9 cellular contexts compared by ENCODE assay signal in genomic region chr4:154082760-154083530, GRCh38.
DNase-seq lines count a peak whose midpoint lies in the region; ATAC-seq, FAIRE-seq and TF ChIP-seq lines count a peak whose summit lies in the region.
"Had no signal": no experiment of that assay in that cellular context is flagged by ENCODE, and none has a peak within 500 bp of the region (broad histone marks: within the 10 kb centered on the region; RNA-seq: fewer than 3 reads in every experiment).

No MANE protein-coding gene starts in this region.

- H3K4me2 ChIP-seq in GM23338: no peak overlapping the region
- no peak overlapping the region for H3K4me2 ChIP-seq in OCI-LY1 (ENCODE audit: low read length)

- no peak overlapping the region for H3K4me3 Mint-ChIP-seq in Calu3 (ENCODE audit: low read depth, unreplicated experiment)
- no peak overlapping the region for H3K4me3 Mint-ChIP-seq in GM23338
- no peak overlapping the region for H3K4me3 Mint-ChIP-seq in activated naive CD4-positive, alpha-beta T cell treated with anti-CD3 and anti-CD28 coated beads, Interleukin-2, amount 10 ng/mL, durations not matched to agents 7 days and 5 days
- no peak overlapping the region for H3K4me3 Mint-ChIP-seq in activated CD8-positive, alpha-beta memory T cell treated with anti-CD3 and anti-CD28 coated beads, Interleukin-2, amount 10 ng/mL, durations not matched to agents 7 days and 5 days

- no peaks in the 10 kb centered on the region for H3F3A ChIP-seq in GM23338 (replicated peaks; ENCODE audit: low read depth)
- no peaks in the 10 kb centered on the region for H3F3A ChIP-seq in OCI-LY1 (ENCODE audit: insufficient read depth, low read length)

- H3K9ac ChIP-seq in OCI-LY1 (ENCODE audit: low read length): no peak overlapping the region

- H4K20me1 ChIP-seq in GM23338 (replicated peaks; ENCODE audit: insufficient read depth) (no peaks in the 10 kb centered on the region), OCI-LY1 (ENCODE audit: insufficient read depth, low read length) (no peaks in the 10 kb centered on the region)

- TF ChIP-seq CTCF in Calu3 (IDR thresholded peaks at IDR 0.05; ENCODE audit: unreplicated experiment) (no peak), GM23338 (conservative IDR thresholded peaks at IDR 0.05; ENCODE audit: low read depth in 2 of 2) (peak; percentile 70 to 84), OCI-LY1 (IDR thresholded peaks at IDR 0.05; ENCODE audit: low read length) (peak; percentile 39), dorsolateral prefrontal cortex (IDR thresholded peaks at IDR 0.05 in 54 of 56, conservative IDR thresholded peaks at IDR 0.05 in 2 of 56; ENCODE audit: low read depth in 1 of 56, partially characterized antibody in 56 of 56) (peak in 4 of 56 donors; percentile 9 to 19 (median 12))

- no peaks in the 10 kb centered on the region for H3K27me3 ChIP-seq in GM23338 (ENCODE audit: insufficient read depth)
- H3K27me3 ChIP-seq in OCI-LY1 (ENCODE audit: insufficient read depth, low read length): no peaks in the 10 kb centered on the region
- H3K27me3 ChIP-seq in dorsolateral prefrontal cortex: no peaks in the 10 kb centered on the region
- H3K27me3 ChIP-seq: Peyer's patch had no signal

- DNase-seq in Calu3 (peak; percentile 18), GM23338 (ENCODE audit: low spot score) (peak; percentile 83), iPS DF 19.7 (ENCODE audit: low read depth, low spot score) (peak; percentile 59), GM12891 (ENCODE audit: insufficient read length, low spot score) (no peak), dorsolateral prefrontal cortex (no peak)
- DNase-seq in activated naive CD4-positive, alpha-beta T cell treated with anti-CD3 and anti-CD28 coated beads, Interleukin-2, amount 10 ng/mL, durations not matched to agents 7 days and 5 days: no peak
- DNase-seq in activated CD8-positive, alpha-beta memory T cell treated with anti-CD3 and anti-CD28 coated beads, Interleukin-2, amount 10 ng/mL, durations not matched to agents 7 days and 5 days: no peak
- DNase-seq: Peyer's patch had no signal

- BruUV-seq in Calu3 (replicated peaks; lab: Mats Ljungman, UMichigan): no TSS peak

- no peaks in the 10 kb centered on the region for H3K79me2 ChIP-seq in GM23338 (replicated peaks; ENCODE audit: insufficient read depth)
- no peaks in the 10 kb centered on the region for H3K79me2 ChIP-seq in OCI-LY1 (ENCODE audit: insufficient read depth, low read length)

- H2AFZ ChIP-seq in GM23338 (no peak overlapping the region), OCI-LY1 (ENCODE audit: low read length) (no peak overlapping the region)

- no peaks in the 10 kb centered on the region for H3K4me1 Mint-ChIP-seq in Calu3 (ENCODE audit: low read depth, unreplicated experiment)
- H3K4me1 Mint-ChIP-seq in GM23338: peaks cover 2% of the 10 kb centered on the region
- H3K4me1 Mint-ChIP-seq in activated naive CD4-positive, alpha-beta T cell treated with anti-CD3 and anti-CD28 coated beads, Interleukin-2, amount 10 ng/mL, durations not matched to agents 7 days and 5 days: no peaks in the 10 kb centered on the region
- no peaks in the 10 kb centered on the region for H3K4me1 Mint-ChIP-seq in activated CD8-positive, alpha-beta memory T cell treated with anti-CD3 and anti-CD28 coated beads, Interleukin-2, amount 10 ng/mL, durations not matched to agents 7 days and 5 days

- no peaks in the 10 kb centered on the region for H3K9me3 ChIP-seq in OCI-LY1 (ENCODE audit: low read length)
- H3K9me3 ChIP-seq: Peyer's patch had no signal

- no peak for TF ChIP-seq POLR2A in GM12891 (IDR thresholded peaks at IDR 0.05; ENCODE audit: low read depth, low read length)

- H3K36me3 Mint-ChIP-seq in Calu3 (ENCODE audit: insufficient read depth, unreplicated experiment): no peaks in the 10 kb centered on the region
- no peaks in the 10 kb centered on the region for H3K36me3 Mint-ChIP-seq in GM23338 (ENCODE audit: low read depth)
- H3K36me3 Mint-ChIP-seq in activated naive CD4-positive, alpha-beta T cell treated with anti-CD3 and anti-CD28 coated beads, Interleukin-2, amount 10 ng/mL, durations not matched to agents 7 days and 5 days: no peaks in the 10 kb centered on the region
- no peaks in the 10 kb centered on the region for H3K36me3 Mint-ChIP-seq in activated CD8-positive, alpha-beta memory T cell treated with anti-CD3 and anti-CD28 coated beads, Interleukin-2, amount 10 ng/mL, durations not matched to agents 7 days and 5 days

- H3K4me3 ChIP-seq in GM23338 (no peak overlapping the region), OCI-LY1 (ENCODE audit: low read depth, low read length, poor library complexity, severe bottlenecking) (no peak overlapping the region), dorsolateral prefrontal cortex (no peak overlapping the region)
- H3K4me3 ChIP-seq: Peyer's patch had no signal

- H3K9me2 ChIP-seq in GM23338 (ENCODE audit: insufficient read depth): no peaks in the 10 kb centered on the region
- no peaks in the 10 kb centered on the region for H3K9me2 ChIP-seq in OCI-LY1 (ENCODE audit: low read depth, low read length)

- H3K9me3 Mint-ChIP-seq in Calu3 (ENCODE audit: low read depth, unreplicated experiment): no peaks in the 10 kb centered on the region
- no peaks in the 10 kb centered on the region for H3K9me3 Mint-ChIP-seq in GM23338
- H3K9me3 Mint-ChIP-seq in activated naive CD4-positive, alpha-beta T cell treated with anti-CD3 and anti-CD28 coated beads, Interleukin-2, amount 10 ng/mL, durations not matched to agents 7 days and 5 days: no peaks in the 10 kb centered on the region
- no peaks in the 10 kb centered on the region for H3K9me3 Mint-ChIP-seq in activated CD8-positive, alpha-beta memory T cell treated with anti-CD3 and anti-CD28 coated beads, Interleukin-2, amount 10 ng/mL, durations not matched to agents 7 days and 5 days (ENCODE audit: low read depth)

- H3K36me3 ChIP-seq in GM23338 (ENCODE audit: insufficient read depth) (no peaks in the 10 kb centered on the region), OCI-LY1 (ENCODE audit: insufficient read depth, low read length) (no peaks in the 10 kb centered on the region)
- H3K36me3 ChIP-seq: Peyer's patch had no signal

- H3K27ac ChIP-seq in GM23338 (ENCODE audit: low read depth) (no peak overlapping the region), OCI-LY1 (ENCODE audit: low read depth, low read length, poor library complexity, severe bottlenecking) (no peak overlapping the region), dorsolateral prefrontal cortex (no peak overlapping the region)
- H3K27ac ChIP-seq: Peyer's patch had no signal

- intact Hi-C loops in Calu3 (cut with micrococcal nuclease; ENCODE audit: unreplicated experiment) (no loop called here), dorsolateral prefrontal cortex (cut with DNase I) (no loop called here)

- no peak for FAIRE-seq in GM12891 (lab: Jason Lieb, UNC)

- CTCF ChIA-PET in Calu3 (lab: Charles Lee): interaction anchor here (1.3 to 1.4 kb wide), 2 partner anchors 10 to 297 kb away, joined by 4 to 7 read pairs; no protein-coding TSS in a partner anchor
- CTCF ChIA-PET in activated naive CD4-positive, alpha-beta T cell treated with anti-CD3 and anti-CD28 coated beads, Interleukin-2, amount 10 ng/mL, durations not matched to agents 7 days and 5 days (lab: Charles Lee): interaction anchor here (0.9 to 1.6 kb wide), 2 partner anchors 9 to 297 kb away, joined by 5 read pairs; no protein-coding TSS in a partner anchor
- CTCF ChIA-PET in activated CD8-positive, alpha-beta memory T cell treated with anti-CD3 and anti-CD28 coated beads, Interleukin-2, amount 10 ng/mL, durations not matched to agents 7 days and 5 days (lab: Charles Lee): no interaction called here

- H3K27me3 Mint-ChIP-seq in Calu3 (ENCODE audit: unreplicated experiment) (no peaks in the 10 kb centered on the region), GM23338 (ENCODE audit: insufficient read depth, low read depth, poor library complexity) (no peaks in the 10 kb centered on the region)
- no peaks in the 10 kb centered on the region for H3K27me3 Mint-ChIP-seq in activated naive CD4-positive, alpha-beta T cell treated with anti-CD3 and anti-CD28 coated beads, Interleukin-2, amount 10 ng/mL, durations not matched to agents 7 days and 5 days
- no peaks in the 10 kb centered on the region for H3K27me3 Mint-ChIP-seq in activated CD8-positive, alpha-beta memory T cell treated with anti-CD3 and anti-CD28 coated beads, Interleukin-2, amount 10 ng/mL, durations not matched to agents 7 days and 5 days

- H3K4me1 ChIP-seq in GM23338 (ENCODE audit: insufficient read depth) (no peaks in the 10 kb centered on the region), OCI-LY1 (ENCODE audit: insufficient read depth, low read length, severe bottlenecking) (no peaks in the 10 kb centered on the region)
- H3K4me1 ChIP-seq: Peyer's patch had no signal

- H3K27ac Mint-ChIP-seq in Calu3 (ENCODE audit: unreplicated experiment) (no peak overlapping the region), GM23338 (no peak overlapping the region)
- no peak overlapping the region for H3K27ac Mint-ChIP-seq in activated naive CD4-positive, alpha-beta T cell treated with anti-CD3 and anti-CD28 coated beads, Interleukin-2, amount 10 ng/mL, durations not matched to agents 7 days and 5 days
- H3K27ac Mint-ChIP-seq in activated CD8-positive, alpha-beta memory T cell treated with anti-CD3 and anti-CD28 coated beads, Interleukin-2, amount 10 ng/mL, durations not matched to agents 7 days and 5 days: no peak overlapping the region

- peak; percentile 100 for ATAC-seq in GM23338
- ATAC-seq in activated CD8-positive, alpha-beta memory T cell treated with anti-CD3 and anti-CD28 coated beads, Interleukin-2, amount 10 ng/mL, durations not matched to agents 7 days and 5 days: no peak

TF ChIP-seq in GM12891, 5 proteins besides CTCF, POLR2A, EP300 and RAD21:
- TF ChIP-seq POLR2AphosphoS5 (IDR thresholded peaks at IDR 0.05; ENCODE audit: low read depth, low read length): no peak
- TF ChIP-seq SPI1 (IDR thresholded peaks at IDR 0.05; ENCODE audit: low read depth, low read length): no peak
- TF ChIP-seq TAF1 (IDR thresholded peaks at IDR 0.05; ENCODE audit: low read depth, low read length): no peak
- TF ChIP-seq PAX5 (IDR thresholded peaks at IDR 0.05; ENCODE audit: insufficient read depth, low read length, severe bottlenecking): no peak
- TF ChIP-seq POU2F2 (IDR thresholded peaks at IDR 0.05; ENCODE audit: low read depth, low read length): no peak
TF ChIP-seq in GM12891: peak in this region for 0.

Comparison
In these comparisons a context has a peak if more than half of its experiments do, and no peak if none do; other contexts are left out.
1. DNase-seq: peak in Calu3 (single experiment), GM23338 (single experiment) and iPS DF 19.7 (single experiment); none in GM12891 (single experiment), activated naive CD4-positive, alpha-beta T cell treated with anti-CD3 and anti-CD28 coated beads, Interleukin-2, amount 10 ng/mL, durations not matched to agents 7 days and 5 days (single experiment), dorsolateral prefrontal cortex (0 of 10) and activated CD8-positive, alpha-beta memory T cell treated with anti-CD3 and anti-CD28 coated beads, Interleukin-2, amount 10 ng/mL, durations not matched to agents 7 days and 5 days (single experiment).